Comparison of ENCODE assay signal across 18 cellular contexts in the genomic region with DNA sequence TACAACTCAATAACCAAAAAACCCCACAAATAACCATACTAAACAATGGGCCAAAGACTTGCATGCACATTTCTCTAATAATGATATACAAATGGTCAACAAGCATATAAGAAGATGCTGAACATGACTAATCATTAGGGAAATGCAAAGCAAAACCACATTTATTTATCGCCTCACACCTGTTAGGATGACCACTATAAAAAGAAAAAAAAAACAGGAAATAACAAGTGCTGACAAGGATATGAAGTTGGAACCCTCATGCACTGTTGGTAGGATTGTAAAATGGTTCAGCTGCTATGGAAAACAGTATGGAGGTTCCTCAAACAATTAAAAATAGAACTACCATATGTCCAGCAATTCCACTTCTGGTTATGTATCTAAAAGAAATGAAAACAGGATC.
DNase-seq lines count a peak whose midpoint lies in the region; ATAC-seq and TF ChIP-seq lines count a peak whose summit lies in the region.
"Had no signal": no experiment of that assay in that cellular context is flagged by ENCODE, and none has a peak within 500 bp of the region (broad histone marks: within the 10 kb centered on the region; RNA-seq: fewer than 3 reads in every experiment).

No MANE protein-coding gene starts in this region.

- H3K4me3 ChIP-seq in mucosa of descending colon = no peak overlapping the region

- H3K4me1 Mint-ChIP-seq in activated T-helper 2 cell treated with anti-CD3 and anti-CD28 coated beads, Interferon-gamma antibody, Interleukin-2, Interleukin-4, amounts not matched to agents 10 μg/mL and 5 μg/mL and 100 μg/mL, durations not matched to agents 14 hours and 24 hours and 36 hours (ENCODE audit: low read depth) = peaks cover 14% of the 10 kb centered on the region

- peak; percentile 34 for DNase-seq in ELR (ENCODE audit: low read depth)
- DNase-seq in MV-4-11 (lab: John Stamatoyannopoulos, UW) = peak; percentile 43
- no peak for DNase-seq in activated T-helper 2 cell treated with anti-CD3 and anti-CD28 coated beads, Interferon-gamma antibody, Interleukin-2, Interleukin-4, amounts not matched to agents 10 μg/mL and 5 μg/mL and 100 μg/mL, durations not matched to agents 14 hours and 24 hours and 36 hours (ENCODE audit: low spot score)
- no peak for DNase-seq in mucosa of descending colon
- no peak for DNase-seq in NCI-H1105 (lab: John Stamatoyannopoulos, UW)
- DNase-seq in T1000 (lab: John Stamatoyannopoulos, UW) = no peak
- DNase-seq: AML-193; Caco-2; CD4-positive, CD25-positive, alpha-beta regulatory T cell; HFFc6; NCI-H1417 treated with DMSO at 0.1 percent for 48 hours; NCI-H1930; NCI-H526 treated with DMSO at 0.1 percent for 48 hours; NK-92 treated with Interleukin-12 subunit alpha and Interleukin-12 subunit beta, amount 100 ng/mL, for 24 hours; RPMI8226; SIG-M5 had no signal

- H3K4me3 Mint-ChIP-seq in activated T-helper 2 cell treated with anti-CD3 and anti-CD28 coated beads, Interferon-gamma antibody, Interleukin-2, Interleukin-4, amounts not matched to agents 10 μg/mL and 5 μg/mL and 100 μg/mL, durations not matched to agents 14 hours and 24 hours and 36 hours (ENCODE audit: low read depth) = no peak overlapping the region
- H3K4me3 Mint-ChIP-seq: CD4-positive, CD25-positive, alpha-beta regulatory T cell; HFFc6 had no signal

- H3K4me1 ChIP-seq in mucosa of descending colon (ENCODE audit: low read depth) = peaks cover 26% of the 10 kb centered on the region

- TF ChIP-seq CTCF in mucosa of descending colon (IDR thresholded peaks at IDR 0.05) = no peak

- ATAC-seq in mucosa of descending colon (peak; percentile 31), GM18907 (IDR thresholded peaks at IDR 0.05; ENCODE audit: unreplicated experiment) (no peak)
- ATAC-seq: HepG2 had no signal

- peaks cover 4% of the 10 kb centered on the region for H3K9me3 Mint-ChIP-seq in activated T-helper 2 cell treated with anti-CD3 and anti-CD28 coated beads, Interferon-gamma antibody, Interleukin-2, Interleukin-4, amounts not matched to agents 10 μg/mL and 5 μg/mL and 100 μg/mL, durations not matched to agents 14 hours and 24 hours and 36 hours
- H3K9me3 Mint-ChIP-seq: CD4-positive, CD25-positive, alpha-beta regulatory T cell had no signal

- intact Hi-C loops in activated T-helper 2 cell treated with anti-CD3 and anti-CD28 coated beads, Interferon-gamma antibody, Interleukin-2, Interleukin-4, amounts not matched to agents 10 μg/mL and 5 μg/mL and 100 μg/mL, durations not matched to agents 14 hours and 24 hours and 36 hours (cut with micrococcal nuclease) = no loop called here
- intact Hi-C loops in mucosa of descending colon (cut with DNase I, micrococcal nuclease) = no loop called here

- peak overlapping the region; percentile 12 for H3K27ac Mint-ChIP-seq in activated T-helper 2 cell treated with anti-CD3 and anti-CD28 coated beads, Interferon-gamma antibody, Interleukin-2, Interleukin-4, amounts not matched to agents 10 μg/mL and 5 μg/mL and 100 μg/mL, durations not matched to agents 14 hours and 24 hours and 36 hours
- H3K27ac Mint-ChIP-seq: CD4-positive, CD25-positive, alpha-beta regulatory T cell; HFFc6 had no signal

- H3K36me3 Mint-ChIP-seq in activated T-helper 2 cell treated with anti-CD3 and anti-CD28 coated beads, Interferon-gamma antibody, Interleukin-2, Interleukin-4, amounts not matched to agents 10 μg/mL and 5 μg/mL and 100 μg/mL, durations not matched to agents 14 hours and 24 hours and 36 hours (ENCODE audit: low read depth) = peaks cover 6% of the 10 kb centered on the region

- no peaks in the 10 kb centered on the region for H3K27me3 Mint-ChIP-seq in activated T-helper 2 cell treated with anti-CD3 and anti-CD28 coated beads, Interferon-gamma antibody, Interleukin-2, Interleukin-4, amounts not matched to agents 10 μg/mL and 5 μg/mL and 100 μg/mL, durations not matched to agents 14 hours and 24 hours and 36 hours (ENCODE audit: low read depth)
- H3K27me3 Mint-ChIP-seq: CD4-positive, CD25-positive, alpha-beta regulatory T cell had no signal

- H3K36me3 ChIP-seq in mucosa of descending colon (ENCODE audit: low read depth) = no peaks in the 10 kb centered on the region

- H3K9me3 ChIP-seq in mucosa of descending colon = peaks cover 2% of the 10 kb centered on the region

Comparison
In these comparisons a context has a peak if more than half of its experiments do, and no peak if none do; other contexts are left out.
1. DNase-seq: peak in ELR (single experiment) and MV-4-11 (single experiment); none in activated T-helper 2 cell treated with anti-CD3 and anti-CD28 coated beads, Interferon-gamma antibody, Interleukin-2, Interleukin-4, amounts not matched to agents 10 μg/mL and 5 μg/mL and 100 μg/mL, durations not matched to agents 14 hours and 24 hours and 36 hours (single experiment), mucosa of descending colon (0 of 3), NCI-H1105 (single experiment) and T1000 (single experiment).